ENCODE assay signal across 18 cellular contexts in genomic region chr1:154342132-154342531, GRCh38. TPM values are rescaled to one million over a fixed set of nuclear protein-coding genes. Genes with fewer than 3 reads are reported as not detected.
DNase-seq lines count a peak whose midpoint lies in the region; ATAC-seq, FAIRE-seq and TF ChIP-seq lines count a peak whose summit lies in the region.
"Had no signal": no experiment of that assay in that cellular context is flagged by ENCODE, and none has a peak within 500 bp of the region (broad histone marks: within the 10 kb centered on the region; RNA-seq: fewer than 3 reads in every experiment).

No MANE protein-coding gene starts in this region.

- no peak overlapping the region for H3K4me3 ChIP-seq in skin epidermis
- H3K4me3 ChIP-seq: right lobe of liver had no signal

- H3K9me3 Mint-ChIP-seq in activated CD4-positive, alpha-beta T cell treated with anti-CD3 and anti-CD28 coated beads for 36 hours (ENCODE audit: low read depth), result no peaks in the 10 kb centered on the region
- H3K9me3 Mint-ChIP-seq in activated B cell treated with CpG ODN at 0.5 μM for 24 hours, result no peaks in the 10 kb centered on the region

- no peaks in the 10 kb centered on the region for H3K27me3 Mint-ChIP-seq in activated CD4-positive, alpha-beta T cell treated with anti-CD3 and anti-CD28 coated beads for 36 hours
- H3K27me3 Mint-ChIP-seq in activated B cell treated with CpG ODN at 0.5 μM for 24 hours, result no peaks in the 10 kb centered on the region

- H3K27ac ChIP-seq in caudate nucleus (ENCODE audit: low read depth, low read length) (peak overlapping the region; percentile 64), skin epidermis (peak overlapping the region in 12 of 21 experiments; percentile 0 to 92 (median 59))
- H3K27ac ChIP-seq: right lobe of liver had no signal

- TF ChIP-seq POLR2A in GM12891 (IDR thresholded peaks at IDR 0.05; ENCODE audit: low read depth, low read length), result no peak

- no peak for FAIRE-seq in GM12891 (lab: Jason Lieb, UNC)
- FAIRE-seq: A204.1 had no signal

- H3K4me1 Mint-ChIP-seq in activated CD4-positive, alpha-beta T cell treated with anti-CD3 and anti-CD28 coated beads for 36 hours, result peaks cover 88% of the 10 kb centered on the region
- peaks cover 9% of the 10 kb centered on the region for H3K4me1 Mint-ChIP-seq in activated B cell treated with CpG ODN at 0.5 μM for 24 hours

- intact Hi-C loops in activated CD4-positive, alpha-beta T cell treated with anti-CD3 and anti-CD28 coated beads for 36 hours (cut with DNase I, micrococcal nuclease), result no loop called here
- intact Hi-C loops in activated B cell treated with CpG ODN at 0.5 μM for 24 hours (cut with micrococcal nuclease), result no loop called here

- ATAC-seq in activated CD4-positive, alpha-beta T cell treated with anti-CD3 and anti-CD28 coated beads for 36 hours, result peak; percentile 28
- ATAC-seq in activated B cell treated with CpG ODN at 0.5 μM for 24 hours (ENCODE audit: low read depth) (no peak), GM18520 (IDR thresholded peaks at IDR 0.05; ENCODE audit: unreplicated experiment) (no peak)
- ATAC-seq: Panc1 had no signal

- peak; percentile 33 for DNase-seq in activated CD4-positive, alpha-beta T cell treated with anti-CD3 and anti-CD28 coated beads for 36 hours
- no peak for DNase-seq in activated CD4-positive, alpha-beta T cell treated with anti-CD3 and anti-CD28 coated beads, Interleukin-2, amount 50 U/mL, for 1 hour
- DNase-seq in activated B cell treated with CpG ODN at 0.5 μM for 24 hours (no peak), caudate nucleus (lab: John Stamatoyannopoulos, UW) (peak in 15 of 61 donors; percentile 11 to 37 (median 20)), epidermal melanocyte (ENCODE audit: insufficient read length, low spot score) (no peak), GM12891 (ENCODE audit: insufficient read length, low spot score) (no peak)
- DNase-seq: dermis blood vessel endothelial cell, NCI-H1436 treated with DMSO at 0.1 percent for 48 hours, NCI-H446 treated with DMSO at 0.1 percent for 48 hours, right lobe of liver had no signal

- H3K36me3 Mint-ChIP-seq in activated CD4-positive, alpha-beta T cell treated with anti-CD3 and anti-CD28 coated beads for 36 hours (ENCODE audit: low read depth), result peaks cover 79% of the 10 kb centered on the region
- H3K36me3 Mint-ChIP-seq in activated B cell treated with CpG ODN at 0.5 μM for 24 hours (ENCODE audit: low read depth), result peaks cover 91% of the 10 kb centered on the region

- H3K27ac Mint-ChIP-seq in activated CD4-positive, alpha-beta T cell treated with anti-CD3 and anti-CD28 coated beads for 36 hours, result peak overlapping the region; percentile 90
- H3K27ac Mint-ChIP-seq in activated B cell treated with CpG ODN at 0.5 μM for 24 hours, result peak overlapping the region; percentile 53

- H3K4me3 Mint-ChIP-seq in activated CD4-positive, alpha-beta T cell treated with anti-CD3 and anti-CD28 coated beads for 36 hours, result peak overlapping the region; percentile 62
- no peak overlapping the region for H3K4me3 Mint-ChIP-seq in activated B cell treated with CpG ODN at 0.5 μM for 24 hours

- CTCF ChIA-PET in activated CD4-positive, alpha-beta T cell treated with anti-CD3 and anti-CD28 coated beads for 36 hours (lab: Charles Lee), result interaction anchor here (0.7 to 14.8 kb wide), 7 partner anchors 6 to 137 kb away, joined by 3 to 163 read pairs (median 4); no protein-coding TSS in a partner anchor
- CTCF ChIA-PET in activated B cell treated with CpG ODN at 0.5 μM for 24 hours (lab: Charles Lee), result no interaction called here

- POLR2A ChIA-PET in activated CD4-positive, alpha-beta T cell treated with anti-CD3 and anti-CD28 coated beads for 36 hours (lab: Charles Lee), result no interaction called here
- POLR2A ChIA-PET in activated B cell treated with CpG ODN at 0.5 μM for 24 hours (lab: Charles Lee), result no interaction called here

- no peak for TF ChIP-seq CTCF in activated B cell treated with CpG ODN at 0.5 μM for 24 hours (IDR thresholded peaks at IDR 0.05)

TF ChIP-seq in GM12891, 5 proteins besides CTCF, POLR2A, EP300 and RAD21:
- no peak for TF ChIP-seq POLR2AphosphoS5 (IDR thresholded peaks at IDR 0.05; ENCODE audit: low read depth, low read length)
- no peak for TF ChIP-seq POU2F2 (IDR thresholded peaks at IDR 0.05; ENCODE audit: low read depth, low read length)
- no peak for TF ChIP-seq TAF1 (IDR thresholded peaks at IDR 0.05; ENCODE audit: low read depth, low read length)
- TF ChIP-seq PAX5 (IDR thresholded peaks at IDR 0.05; ENCODE audit: insufficient read depth, low read length, severe bottlenecking), result no peak
- TF ChIP-seq SPI1 (IDR thresholded peaks at IDR 0.05; ENCODE audit: low read depth, low read length), result no peak

RNA-seq across cellular contexts. Expression of gene ATP8B2, which starts 16.8 kb away (rescaled TPM):
- 10 to 100 TPM; 48.2 TPM for total RNA-seq in activated CD4-positive, alpha-beta T cell treated with anti-CD3 and anti-CD28 coated beads for 36 hours
- 24.3 and 27.3 TPM in 2 replicates for total RNA-seq in activated B cell treated with CpG ODN at 0.5 μM for 24 hours
- polyA plus RNA-seq in GM12891 (2012; ENCODE audit: low read depth, missing spikeins), result 4.4 TPM

RNA-seq across cellular contexts. Expression of gene AQP10, which starts 21.2 kb away (rescaled TPM):
- not detected for total RNA-seq in activated CD4-positive, alpha-beta T cell treated with anti-CD3 and anti-CD28 coated beads for 36 hours
- total RNA-seq in activated B cell treated with CpG ODN at 0.5 μM for 24 hours, result not detected in 2 replicates
- polyA plus RNA-seq in GM12891 (2012; ENCODE audit: low read depth, missing spikeins), result not detected
- total RNA-seq: activated CD8-positive, alpha-beta memory T cell treated with anti-CD3 and anti-CD28 coated beads for 36 hours; dermis blood vessel endothelial cell; H4; right lobe of liver; T-helper 1 cell treated with Interleukin-12 subunit alpha and Interleukin-12 subunit beta and Interleukin-4 antibody, amounts not matched to agents 30 ng/mL and 1 ng/mL, for 36 hours had no signal
- polyA plus RNA-seq: neural cell had no signal
